13 cellular contexts compared by ENCODE assay signal in the genomic region with DNA sequence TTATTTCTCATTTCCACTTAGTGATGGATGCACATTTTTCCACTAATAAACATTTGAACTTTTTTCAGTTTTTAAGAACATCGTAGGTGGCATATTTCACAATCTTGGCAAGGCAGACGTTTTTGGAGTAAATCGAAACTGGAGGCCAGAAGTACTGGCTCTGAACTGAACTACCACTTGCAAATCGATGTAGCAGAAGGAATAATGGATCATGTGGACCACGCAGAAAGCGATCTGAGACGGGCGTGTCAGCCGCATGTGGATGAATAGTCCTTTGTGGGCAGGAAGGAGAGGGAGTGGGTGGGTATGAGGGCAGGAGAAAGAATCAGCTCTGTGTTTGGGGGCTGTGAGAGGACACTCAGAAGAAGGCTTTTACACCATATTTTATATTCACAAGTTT.
A peak's percentile ranks its signal among the peaks of the same experiment; 100 is the strongest.
DNase-seq lines count a peak whose midpoint lies in the region; ATAC-seq, FAIRE-seq and TF ChIP-seq lines count a peak whose summit lies in the region.
"Had no signal": no experiment of that assay in that cellular context is flagged by ENCODE, and none has a peak within 500 bp of the region (broad histone marks: within the 10 kb centered on the region; RNA-seq: fewer than 3 reads in every experiment).

No MANE protein-coding gene starts in this region.

- no peak for FAIRE-seq in bronchial epithelial cell (lab: Jason Lieb, UNC)
- FAIRE-seq: islet of Langerhans, TTC549 had no signal

- H3K4me3 ChIP-seq in bronchial epithelial cell (ENCODE audit: low read depth, low read length) (no peak overlapping the region), skin epidermis (no peak overlapping the region)

- no peaks in the 10 kb centered on the region for H3K36me3 ChIP-seq in bronchial epithelial cell (ENCODE audit: control insufficient read depth, insufficient read depth, low read length)

- H3K27me3 Mint-ChIP-seq in natural killer cell (ENCODE audit: low read depth in 2 of 2): peaks cover 26 to 42% of the 10 kb centered on the region in 2 donors

- no peaks in the 10 kb centered on the region for H3K27me3 ChIP-seq in bronchial epithelial cell (ENCODE audit: control insufficient read depth, insufficient read depth, low read length)

- H3K27ac Mint-ChIP-seq in natural killer cell: no peak overlapping the region
- H3K27ac Mint-ChIP-seq: activated naive CD4-positive, alpha-beta T cell treated with anti-CD3 and anti-CD28 coated beads, Interleukin-2, amount 50 U/mL, for 24 hours had no signal

- DNase-seq in ELR (ENCODE audit: low read depth) (peak; percentile 75), bronchial epithelial cell (ENCODE audit: low read depth) (peak; percentile 45), iris pigment epithelial cell (ENCODE audit: low read depth) (peak; percentile 86), NCI-H510A (lab: John Stamatoyannopoulos, UW) (no peak), NCI-H446 treated with DMSO at 0.1 percent for 48 hours (lab: John Stamatoyannopoulos, UW) (no peak), natural killer cell (no peak), GM19238 (ENCODE audit: insufficient read length, low spot score) (no peak)
- DNase-seq: DMS79 treated with DMSO at 0.1 percent for 48 hours, NCI-H526 had no signal

- intact Hi-C loops in natural killer cell (cut with micrococcal nuclease): no loop called here

- no peaks in the 10 kb centered on the region for H3K4me1 Mint-ChIP-seq in natural killer cell
- H3K4me1 Mint-ChIP-seq: activated naive CD4-positive, alpha-beta T cell treated with anti-CD3 and anti-CD28 coated beads, Interleukin-2, amount 50 U/mL, for 24 hours had no signal

- H3K36me3 Mint-ChIP-seq in natural killer cell: no peaks in the 10 kb centered on the region
- H3K36me3 Mint-ChIP-seq: activated naive CD4-positive, alpha-beta T cell treated with anti-CD3 and anti-CD28 coated beads, Interleukin-2, amount 50 U/mL, for 24 hours had no signal

- no peak for TF ChIP-seq CTCF in bronchial epithelial cell (IDR thresholded peaks at IDR 0.05; ENCODE audit: insufficient read depth, low read length, severe bottlenecking)
- no peak for TF ChIP-seq CTCF in natural killer cell (IDR thresholded peaks at IDR 0.05)

- no peak overlapping the region for H3K4me3 Mint-ChIP-seq in natural killer cell
- H3K4me3 Mint-ChIP-seq: activated naive CD4-positive, alpha-beta T cell treated with anti-CD3 and anti-CD28 coated beads, Interleukin-2, amount 50 U/mL, for 24 hours had no signal

- peak overlapping the region in 19 of 21 experiments; percentile 4 to 82 (median 54) for H3K27ac ChIP-seq in skin epidermis

- H3K9me3 Mint-ChIP-seq in natural killer cell: no peaks in the 10 kb centered on the region
- H3K9me3 Mint-ChIP-seq: activated naive CD4-positive, alpha-beta T cell treated with anti-CD3 and anti-CD28 coated beads, Interleukin-2, amount 50 U/mL, for 24 hours had no signal

- ATAC-seq in natural killer cell: no peak

Comparison
In these comparisons a context has a peak if more than half of its experiments do, and no peak if none do; other contexts are left out.
1. DNase-seq: peak in ELR (single experiment), bronchial epithelial cell (single experiment) and iris pigment epithelial cell (single experiment); none in NCI-H510A (single experiment), NCI-H446 treated with DMSO at 0.1 percent for 48 hours (single experiment), natural killer cell (single experiment) and GM19238 (single experiment).